2 cellular contexts compared by ENCODE assay signal in genomic region chr4:94548571-94548970, GRCh38.
TF ChIP-seq lines count a peak whose summit lies in the region.

No MANE protein-coding gene starts in this region.

TF ChIP-seq in A549, 52 proteins besides CTCF, POLR2A, EP300 and RAD21 (continued from another document):
- TF ChIP-seq HOXA7 (CRISPR knock-in tag; IDR thresholded peaks at IDR 0.05) = no peak
- TF ChIP-seq NR3C1 (IDR thresholded peaks at IDR 0.05) = no peak
- no peak for TF ChIP-seq FOSL2 (IDR thresholded peaks at IDR 0.05)
- TF ChIP-seq FOSL2 (CRISPR knock-in tag; IDR thresholded peaks at IDR 0.05) = peak; percentile 56
- TF ChIP-seq BHLHE40 (IDR thresholded peaks at IDR 0.05; ENCODE audit: low read depth, low read length) = no peak
- no peak for TF ChIP-seq RARB (CRISPR knock-in tag; IDR thresholded peaks at IDR 0.05)
- TF ChIP-seq RCOR1 (IDR thresholded peaks at IDR 0.05; ENCODE audit: low read depth, low read length) = no peak
- no peak for TF ChIP-seq FOSB (CRISPR knock-in tag; IDR thresholded peaks at IDR 0.05)
- TF ChIP-seq CBX8 (IDR thresholded peaks at IDR 0.05) = no peak
- TF ChIP-seq RNF2 (IDR thresholded peaks at IDR 0.05; ENCODE audit: borderline replicate concordance, low read depth) = no peak
- TF ChIP-seq HDAC2 (IDR thresholded peaks at IDR 0.05) = no peak
- TF ChIP-seq, protein P1, sequence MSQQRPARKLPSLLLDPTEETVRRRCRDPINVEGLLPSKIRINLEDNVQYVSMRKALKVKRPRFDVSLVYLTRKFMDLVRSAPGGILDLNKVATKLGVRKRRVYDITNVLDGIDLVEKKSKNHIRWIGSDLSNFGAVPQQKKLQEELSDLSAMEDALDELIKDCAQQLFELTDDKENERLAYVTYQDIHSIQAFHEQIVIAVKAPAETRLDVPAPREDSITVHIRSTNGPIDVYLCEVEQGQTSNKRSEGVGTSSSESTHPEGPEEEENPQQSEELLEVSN (IDR thresholded peaks at IDR 0.05; ENCODE audit: borderline replicate concordance, low read depth) = no peak
- TF ChIP-seq MYC (IDR thresholded peaks at IDR 0.05; ENCODE audit: borderline replicate concordance, low read length) = no peak

TF ChIP-seq in HepG2, 621 proteins besides CTCF, POLR2A, EP300 and RAD21 (continued from another document):
- TF ChIP-seq, protein P2, sequence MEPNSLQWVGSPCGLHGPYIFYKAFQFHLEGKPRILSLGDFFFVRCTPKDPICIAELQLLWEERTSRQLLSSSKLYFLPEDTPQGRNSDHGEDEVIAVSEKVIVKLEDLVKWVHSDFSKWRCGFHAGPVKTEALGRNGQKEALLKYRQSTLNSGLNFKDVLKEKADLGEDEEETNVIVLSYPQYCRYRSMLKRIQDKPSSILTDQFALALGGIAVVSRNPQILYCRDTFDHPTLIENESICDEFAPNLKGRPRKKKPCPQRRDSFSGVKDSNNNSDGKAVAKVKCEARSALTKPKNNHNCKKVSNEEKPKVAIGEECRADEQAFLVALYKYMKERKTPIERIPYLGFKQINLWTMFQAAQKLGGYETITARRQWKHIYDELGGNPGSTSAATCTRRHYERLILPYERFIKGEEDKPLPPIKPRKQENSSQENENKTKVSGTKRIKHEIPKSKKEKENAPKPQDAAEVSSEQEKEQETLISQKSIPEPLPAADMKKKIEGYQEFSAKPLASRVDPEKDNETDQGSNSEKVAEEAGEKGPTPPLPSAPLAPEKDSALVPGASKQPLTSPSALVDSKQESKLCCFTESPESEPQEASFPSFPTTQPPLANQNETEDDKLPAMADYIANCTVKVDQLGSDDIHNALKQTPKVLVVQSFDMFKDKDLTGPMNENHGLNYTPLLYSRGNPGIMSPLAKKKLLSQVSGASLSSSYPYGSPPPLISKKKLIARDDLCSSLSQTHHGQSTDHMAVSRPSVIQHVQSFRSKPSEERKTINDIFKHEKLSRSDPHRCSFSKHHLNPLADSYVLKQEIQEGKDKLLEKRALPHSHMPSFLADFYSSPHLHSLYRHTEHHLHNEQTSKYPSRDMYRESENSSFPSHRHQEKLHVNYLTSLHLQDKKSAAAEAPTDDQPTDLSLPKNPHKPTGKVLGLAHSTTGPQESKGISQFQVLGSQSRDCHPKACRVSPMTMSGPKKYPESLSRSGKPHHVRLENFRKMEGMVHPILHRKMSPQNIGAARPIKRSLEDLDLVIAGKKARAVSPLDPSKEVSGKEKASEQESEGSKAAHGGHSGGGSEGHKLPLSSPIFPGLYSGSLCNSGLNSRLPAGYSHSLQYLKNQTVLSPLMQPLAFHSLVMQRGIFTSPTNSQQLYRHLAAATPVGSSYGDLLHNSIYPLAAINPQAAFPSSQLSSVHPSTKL (CRISPR knock-in tag; IDR thresholded peaks at IDR 0.05) = peak; percentile 45; the same call in 1 of the 2 replicates
